8 cellular contexts compared by ENCODE assay signal in the genomic region with DNA sequence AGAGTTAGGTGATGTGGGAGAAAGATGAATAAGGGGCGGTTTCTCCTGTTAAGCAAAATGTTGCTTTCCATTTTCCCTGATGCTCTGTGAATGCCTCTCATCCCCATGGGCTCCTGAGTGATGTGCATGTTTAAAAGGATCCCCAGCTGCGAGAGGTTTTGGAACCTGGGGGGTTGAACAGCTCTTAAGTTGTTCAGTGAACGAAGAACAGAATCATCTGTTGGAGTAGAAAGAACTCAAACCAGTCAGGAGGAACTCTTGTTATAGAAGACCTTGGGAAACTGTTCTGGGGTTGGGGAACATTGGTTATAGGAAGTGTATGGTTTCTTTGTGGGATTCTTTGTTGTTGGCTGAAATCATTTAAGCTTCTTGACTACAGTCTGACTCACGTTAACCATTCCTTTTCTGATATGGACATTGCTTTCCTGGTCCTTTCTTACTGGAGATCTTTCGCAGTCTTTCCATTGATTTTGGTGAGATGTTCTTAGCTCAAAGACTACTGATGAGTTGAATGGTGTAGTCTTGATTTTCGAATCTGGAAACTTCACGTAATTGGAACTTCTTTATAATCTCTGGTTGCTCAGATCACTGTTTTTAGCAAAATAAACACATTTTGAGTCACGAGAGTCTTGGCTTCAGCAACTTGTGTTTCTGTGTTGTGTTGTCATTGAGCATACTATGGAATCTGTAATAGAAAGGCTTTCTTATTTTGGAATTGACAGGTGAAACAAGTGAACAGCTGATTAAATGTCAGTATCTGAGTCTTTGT. TPM values are rescaled to one million over a fixed set of nuclear protein-coding genes. Genes with fewer than 3 reads are reported as not detected.
DNase-seq lines count a peak whose midpoint lies in the region; ATAC-seq and TF ChIP-seq lines count a peak whose summit lies in the region.

No MANE protein-coding gene starts in this region.

- peak overlapping the region; percentile 68 for H3K4me3 ChIP-seq in BJ (ENCODE audit: low read depth, low read length)
- peak overlapping the region; percentile 54 for H3K4me3 ChIP-seq in IMR-90 (ENCODE audit: insufficient read depth, low read depth, low read length)
- peak overlapping the region; percentile 63 to 79 for H3K4me3 ChIP-seq in stomach smooth muscle (ENCODE audit: low read length in 2 of 2)

- H3K9me1 ChIP-seq in IMR-90 (ENCODE audit: insufficient read depth, low read length), result peaks cover 12% of the 10 kb centered on the region

- no peak for TF ChIP-seq CTCF in BJ (IDR thresholded peaks at IDR 0.05; ENCODE audit: insufficient read depth, low read depth, low read length)
- TF ChIP-seq CTCF in IMR-90 (conservative IDR thresholded peaks at IDR 0.05; ENCODE audit: low read depth, low read length), result no peak

- ATAC-seq in IMR-90 (ENCODE audit: low read depth) (no peak), HG03457 (IDR thresholded peaks at IDR 0.05; ENCODE audit: unreplicated experiment) (no peak)
- ATAC-seq in activated naive CD4-positive, alpha-beta T cell treated with anti-CD3 and anti-CD28 coated beads, Interleukin-2, amount 50 U/mL, for 72 hours, result peak; percentile 0 to 14

- peak overlapping the region; percentile 96 for H3K18ac ChIP-seq in IMR-90 (ENCODE audit: low read depth, low read length)

- H3K27ac Mint-ChIP-seq in activated naive CD4-positive, alpha-beta T cell treated with anti-CD3 and anti-CD28 coated beads, Interleukin-2, amount 50 U/mL, for 72 hours, result peak overlapping the region; percentile 99 to 100
- H3K27ac Mint-ChIP-seq in immature natural killer cell, result peak overlapping the region; percentile 92 to 100 (median 99)

- CTCF ChIA-PET in BJ (lab: Yijun Ruan, JAX) (interaction anchor here (0.6 to 4.9 kb wide), 6 partner anchors 9 to 63 kb away, joined by 3 to 35 read pairs (median 4); a partner anchor contains a TSS), IMR-90 (lab: Yijun Ruan, JAX) (interaction anchor here (1.6 kb wide), 1 partner anchor 41 kb away, joined by 3 read pairs; no protein-coding TSS in a partner anchor)

- H2BK5ac ChIP-seq in IMR-90 (ENCODE audit: low read depth, low read length, poor library complexity, severe bottlenecking), result peak overlapping the region; percentile 94

- no peaks in the 10 kb centered on the region for H3K9me3 Mint-ChIP-seq in activated naive CD4-positive, alpha-beta T cell treated with anti-CD3 and anti-CD28 coated beads, Interleukin-2, amount 50 U/mL, for 72 hours
- no peaks in the 10 kb centered on the region for H3K9me3 Mint-ChIP-seq in immature natural killer cell

- in situ Hi-C loops in IMR-90 (cut with MboI; ENCODE audit: low sequenced_read_pairs), result no loop called here

- peaks cover 7 to 15% (median 13%) of the 10 kb centered on the region in 3 donors for H3K27me3 Mint-ChIP-seq in immature natural killer cell (ENCODE audit: low read depth in 3 of 3)

- H3K14ac ChIP-seq in IMR-90 (replicated peaks; ENCODE audit: low read depth, low read length), result peak overlapping the region; percentile 100

- dilution Hi-C loops in IMR-90 (cut with HindIII; ENCODE audit: low sequenced_read_pairs, unreplicated experiment), result no loop called here

- BruUV-seq in IMR-90 (replicated peaks; lab: Mats Ljungman, UMichigan), result no TSS peak

- peak overlapping the region; percentile 95 for H2BK120ac ChIP-seq in IMR-90 (ENCODE audit: low read depth, low read length)

- intact Hi-C loops in IMR-90 (cut with micrococcal nuclease), result loop anchor here (10.0 kb wide), 1 partner anchor 89 kb away; a partner anchor contains a TSS

- POLR2A ChIA-PET in BJ (lab: Charles Lee), result interaction anchor here (1.5 kb wide), 1 partner anchor 9 kb away, joined by 4 read pairs; no protein-coding TSS in a partner anchor
- POLR2A ChIA-PET in IMR-90 (lab: Charles Lee; ENCODE audit: unreplicated experiment), result no interaction called here

- peak overlapping the region; percentile 88; the same call in 2 of the 3 replicates for H2BK15ac ChIP-seq in IMR-90 (ENCODE audit: low read depth, low read length)

- peak overlapping the region; percentile 90 to 95 (median 94) for H3K4me3 Mint-ChIP-seq in immature natural killer cell

- DNase-seq in BJ (ENCODE audit: low read depth) (no peak), IMR-90 (peak; percentile 68), immature natural killer cell (no peak), NCI-H1436 treated with DMSO at 0.1 percent for 48 hours (lab: John Stamatoyannopoulos, UW) (no peak), T-helper 9 cell (no peak)
- DNase-seq in activated naive CD4-positive, alpha-beta T cell treated with anti-CD3 and anti-CD28 coated beads, Interleukin-2, amount 50 U/mL, for 72 hours (ENCODE audit: low spot score in 2 of 2), result no peak

- H3K4me2 ChIP-seq in IMR-90 (ENCODE audit: low read depth, low read length), result peak overlapping the region; percentile 93

- no peak for TF ChIP-seq RAD21 in IMR-90 (IDR thresholded peaks at IDR 0.05; ENCODE audit: low read length)

- H2AK5ac ChIP-seq in IMR-90 (ENCODE audit: low read depth, low read length), result peak overlapping the region; percentile 96

- H3K4me1 ChIP-seq in IMR-90 (ENCODE audit: control insufficient read depth, insufficient read depth, low read length) (peaks cover 16% of the 10 kb centered on the region), stomach smooth muscle (ENCODE audit: control insufficient read depth, insufficient read depth, low read length) (peaks cover 19% of the 10 kb centered on the region)

- H3K27ac ChIP-seq in IMR-90 (ENCODE audit: insufficient read depth, low read length) (peak overlapping the region; percentile 97), stomach smooth muscle (ENCODE audit: low read length) (peak overlapping the region; percentile 99)

- peaks cover 18 to 45% of the 10 kb centered on the region in 2 experiments for H3K79me1 ChIP-seq in IMR-90 (ENCODE audit: low read depth in 1 of 2, low read length in 2 of 2)

- peak; percentile 44; the same call in 1 of the 2 replicates for TF ChIP-seq POLR2A in IMR-90 (IDR thresholded peaks at IDR 0.05; ENCODE audit: low read depth, low read length)

- H3K4ac ChIP-seq in IMR-90 (ENCODE audit: low read depth, low read length), result peak overlapping the region; percentile 100

- H4K5ac ChIP-seq in IMR-90 (ENCODE audit: low read depth, low read length), result peak overlapping the region; percentile 99

- peak overlapping the region; percentile 99 to 100 for H4K8ac ChIP-seq in IMR-90 (ENCODE audit: low read depth in 2 of 2, low read length in 2 of 2)

- peak overlapping the region; percentile 100 for H4K91ac ChIP-seq in IMR-90 (ENCODE audit: insufficient read depth, low read depth, low read length)

- H3K23ac ChIP-seq in IMR-90 (ENCODE audit: low read depth, low read length), result peak overlapping the region; percentile 100

- H3K56ac ChIP-seq in IMR-90 (ENCODE audit: extremely low read depth, insufficient read depth, low read length), result peak overlapping the region; percentile 99

- peak overlapping the region; percentile 53 for H2BK20ac ChIP-seq in IMR-90 (ENCODE audit: low read depth, low read length)

- H3K27me3 ChIP-seq in BJ (ENCODE audit: control insufficient read depth, insufficient read depth, low read length) (no peaks in the 10 kb centered on the region), IMR-90 (ENCODE audit: control insufficient read depth, insufficient read depth, low read length) (no peaks in the 10 kb centered on the region), stomach smooth muscle (ENCODE audit: control insufficient read depth in 1 of 2, insufficient read depth in 2 of 2, low read length in 2 of 2) (no peaks in the 10 kb centered on the region)

- H4K20me1 ChIP-seq in IMR-90 (ENCODE audit: insufficient read depth, low read length), result no peaks in the 10 kb centered on the region

- H3K4me1 Mint-ChIP-seq in immature natural killer cell, result peaks cover 39 to 44% of the 10 kb centered on the region in 2 donors

- H2AFZ ChIP-seq in IMR-90 (replicated peaks; ENCODE audit: low read length, poor library complexity), result peak overlapping the region; percentile 98

- peaks cover 16% of the 10 kb centered on the region in 2 donors for H3K36me3 Mint-ChIP-seq in activated naive CD4-positive, alpha-beta T cell treated with anti-CD3 and anti-CD28 coated beads, Interleukin-2, amount 50 U/mL, for 72 hours
- H3K36me3 Mint-ChIP-seq in immature natural killer cell, result no peaks in the 10 kb centered on the region

- WGBS in IMR-90 (ENCODE audit: extremely low coverage in 2 of 2, insufficient read length in 1 of 2), 2 experiments, result 7% methylated on average over 3 of the region's 8 CpGs; no CpG with 5 or more reads in 1 of the 2 experiments

- peak overlapping the region; percentile 99 for H2AK9ac ChIP-seq in IMR-90 (replicated peaks; ENCODE audit: low read depth, low read length, poor library complexity)

- H3K9me3 ChIP-seq in IMR-90 (ENCODE audit: control insufficient read depth, insufficient read depth, low read length) (no peaks in the 10 kb centered on the region), stomach smooth muscle (ENCODE audit: control insufficient read depth in 2 of 2, low read length in 2 of 2) (no peaks in the 10 kb centered on the region)

- H3K9ac ChIP-seq in IMR-90 (ENCODE audit: low read depth, low read length) (peak overlapping the region; percentile 81), stomach smooth muscle (ENCODE audit: low read length in 2 of 2) (peak overlapping the region; percentile 88 to 98)

- H3K36me3 ChIP-seq in BJ (ENCODE audit: control insufficient read depth, insufficient read depth, low read length) (no peaks in the 10 kb centered on the region), IMR-90 (ENCODE audit: control insufficient read depth, insufficient read depth, low read length) (no peaks in the 10 kb centered on the region), stomach smooth muscle (ENCODE audit: control insufficient read depth in 2 of 2, insufficient read depth in 2 of 2, low read length in 2 of 2) (no peaks in the 10 kb centered on the region)

RNA-seq across cellular contexts. Expression of a gene that starts 1.3 kb away (rescaled TPM):
- 7.2 and 8.5 TPM in 2 replicates for polyA plus RNA-seq in BJ (2011; rRNA removed)
- polyA minus RNA-seq in BJ (2011; rRNA and poly(A)+ RNA removed), result 9.7 and 11.0 TPM in 2 replicates
- 15.4 and 15.8 TPM in 2 replicates for total RNA-seq in IMR-90 (2012; rRNA removed)
- polyA plus RNA-seq in IMR-90 (2012; rRNA removed), result 16.9 and 17.3 TPM in 2 replicates
- 14.3 and 21.3 TPM in 2 replicates for polyA plus RNA-seq in IMR-90 (2012; cell fraction: cytosol; rRNA removed)
- polyA plus RNA-seq in IMR-90 (2012; cell fraction: nucleus; rRNA removed; ENCODE audit: low replicate concordance), result 35.1 and 41.8 TPM in 2 replicates
- 10 to 100 TPM; 15.3 to 29.3 TPM for total RNA-seq in activated naive CD4-positive, alpha-beta T cell treated with anti-CD3 and anti-CD28 coated beads, Interleukin-2, amount 50 U/mL, for 72 hours
- polyA plus RNA-seq in immature natural killer cell, result 10 to 100 TPM; 26.0 to 48.4 (median 34.4) TPM

RNA-seq across cellular contexts. Expression of a gene that starts 21.0 kb away (rescaled TPM):
- polyA plus RNA-seq in BJ (2011; rRNA removed), result 19.9 and 35.8 TPM in 2 replicates
- 11.4 and 18.5 TPM in 2 replicates for polyA minus RNA-seq in BJ (2011; rRNA and poly(A)+ RNA removed)
- 18.9 and 21.9 TPM in 2 replicates for total RNA-seq in IMR-90 (2012; rRNA removed)
- polyA plus RNA-seq in IMR-90 (2012; rRNA removed), result 19.9 and 28.7 TPM in 2 replicates
- 34.6 and 48.4 TPM in 2 replicates for polyA plus RNA-seq in IMR-90 (2012; cell fraction: cytosol; rRNA removed)
- 51.9 and 143 TPM in 2 replicates for polyA plus RNA-seq in IMR-90 (2012; cell fraction: nucleus; rRNA removed; ENCODE audit: low replicate concordance)
- total RNA-seq in activated naive CD4-positive, alpha-beta T cell treated with anti-CD3 and anti-CD28 coated beads, Interleukin-2, amount 50 U/mL, for 72 hours, result 10 to 100 TPM; 54.7 to 74.8 TPM
- 10 to 100 TPM; 25.1 to 86.7 (median 30.7) TPM for polyA plus RNA-seq in immature natural killer cell

RNA-seq across cellular contexts. Expression of a gene that starts 58.2 kb away (rescaled TPM):
- polyA plus RNA-seq in BJ (2011; rRNA removed) (0.28 and 0.40 TPM in 2 replicates), IMR-90 (2012; rRNA removed) (0.31 and 0.52 TPM in 2 replicates), immature natural killer cell (100 to 1,000 TPM in 1 of 3 donors, 10 to 100 TPM in 2; 53.1 to 124 (median 57.5) TPM)
- polyA minus RNA-seq in BJ (2011; rRNA and poly(A)+ RNA removed), result 0.51 and 0.62 TPM in 2 replicates
- under 0.01 TPM in 1 of 2 replicates, not detected in the other for total RNA-seq in IMR-90 (2012; rRNA removed)
- 0.14 and 1.0 TPM in 2 replicates for polyA plus RNA-seq in IMR-90 (2012; cell fraction: cytosol; rRNA removed)
- 2.1 and 4.2 TPM in 2 replicates for polyA plus RNA-seq in IMR-90 (2012; cell fraction: nucleus; rRNA removed; ENCODE audit: low replicate concordance)
- 100 to 1,000 TPM; 128 to 143 TPM for total RNA-seq in activated naive CD4-positive, alpha-beta T cell treated with anti-CD3 and anti-CD28 coated beads, Interleukin-2, amount 50 U/mL, for 72 hours

Comparison
In these comparisons a context has a peak if more than half of its experiments do, and no peak if none do; other contexts are left out.
1. ATAC-seq: peak in activated naive CD4-positive, alpha-beta T cell treated with anti-CD3 and anti-CD28 coated beads, Interleukin-2, amount 50 U/mL, for 72 hours (2 of 2); none in IMR-90 (single experiment) and HG03457 (single experiment).
2. RNA of a gene that starts 58.2 kb away (polyA plus RNA-seq): 53.1 to 124 TPM in immature natural killer cell; 0.28 to 0.40 TPM in BJ and 0.14 to 4.2 TPM in IMR-90; every median in the first group is over 10 times any median in the second.
3. Peak in every context shown above with its lines, with median percentiles within 50 percentile points of each other: H3K4me3 ChIP-seq.